In genomic region chr18:50861617-50862016, GRCh38 we compare ENCODE assay signal across 29 cellular contexts. TPM values are rescaled to one million over a fixed set of nuclear protein-coding genes. Genes with fewer than 3 reads are reported as not detected.
"Had no signal": no experiment of that assay in that cellular context is flagged by ENCODE, and none has a peak within 500 bp of the region (broad histone marks: within the 10 kb centered on the region; RNA-seq: fewer than 3 reads in every experiment).

No MANE protein-coding gene starts in this region.

- H3K27me3 ChIP-seq: hepatocyte, right lobe of liver, uterus had no signal

- H2AFZ ChIP-seq: hepatocyte had no signal

- H3K27ac Mint-ChIP-seq: activated CD8-positive, alpha-beta T cell treated with anti-CD3 and anti-CD28 coated beads for 36 hours; activated T-helper 17 cell treated with anti-CD3 and anti-CD28 coated beads, Interleukin-2, amount 50 U/mL, for 72 hours; naive thymus-derived CD8-positive, alpha-beta T cell; stimulated activated naive CD8-positive, alpha-beta T cell treated with anti-CD3 and anti-CD28 coated beads, Interleukin-15, Interleukin-2, amounts not matched to agents 100 ng/mL and 50 ng/mL, for 24 hours; T-helper 17 cell; type B pancreatic cell had no signal

- H3K4me1 ChIP-seq: esophagus squamous epithelium, uterus had no signal

- H3K79me2 ChIP-seq: hepatocyte had no signal

- H3K4me1 Mint-ChIP-seq: activated T-helper 17 cell treated with anti-CD3 and anti-CD28 coated beads, Interleukin-2, amount 50 U/mL, for 72 hours had no signal

- H3K27me3 Mint-ChIP-seq: activated T-helper 17 cell treated with anti-CD3 and anti-CD28 coated beads, Interleukin-2, amount 50 U/mL, for 72 hours; stimulated activated naive CD8-positive, alpha-beta T cell treated with anti-CD3 and anti-CD28 coated beads, Interleukin-15, Interleukin-2, amounts not matched to agents 100 ng/mL and 50 ng/mL, for 24 hours had no signal

- ATAC-seq: activated CD8-positive, alpha-beta T cell treated with anti-CD3 and anti-CD28 coated beads for 36 hours; activated T-cell treated with anti-CD3 and anti-CD28 coated beads, Interleukin-2, amount 50 U/mL, for 4 hours; activated T-helper 17 cell treated with anti-CD3 and anti-CD28 coated beads, Interleukin-2, amount 50 U/mL, for 72 hours; naive thymus-derived CD8-positive, alpha-beta T cell; T-helper 17 cell had no signal

- H3K36me3 Mint-ChIP-seq: memory B cell; naive thymus-derived CD8-positive, alpha-beta T cell; type B pancreatic cell had no signal

- H3K4me3 Mint-ChIP-seq: activated CD8-positive, alpha-beta T cell treated with anti-CD3 and anti-CD28 coated beads for 36 hours; activated T-cell treated with anti-CD3 and anti-CD28 coated beads, Interleukin-2, amount 50 U/mL, for 4 hours; activated T-helper 17 cell treated with anti-CD3 and anti-CD28 coated beads, Interleukin-2, amount 50 U/mL, for 72 hours; neural crest cell; stimulated activated naive CD8-positive, alpha-beta T cell treated with anti-CD3 and anti-CD28 coated beads, Interleukin-15, Interleukin-2, amounts not matched to agents 100 ng/mL and 50 ng/mL, for 24 hours; T-helper 17 cell; type B pancreatic cell had no signal

- H3K27ac ChIP-seq: epithelial cell of prostate, esophagus squamous epithelium, hepatocyte, right lobe of liver, uterus had no signal

- H3K4me2 ChIP-seq: hepatocyte had no signal

- DNase-seq: activated CD4-positive, alpha-beta T cell treated with anti-CD3 and anti-CD28 coated beads, Interleukin-2, amount 50 U/mL, for 1 hour; activated CD8-positive, alpha-beta T cell treated with anti-CD3 and anti-CD28 coated beads for 36 hours; activated gamma-delta T cell treated with Interleukin-2 at 50 U/mL for 16 hours; activated naive CD4-positive, alpha-beta T cell treated with anti-CD3 and anti-CD28 coated beads, Interleukin-2, amount 50 U/mL, for 16 hours; activated T-cell treated with anti-CD3 and anti-CD28 coated beads, Interleukin-2, amount 50 U/mL, for 4 hours; central memory CD4-positive, alpha-beta T cell; dermis blood vessel endothelial cell; effector CD4-positive, alpha-beta T cell; esophagus squamous epithelium; foreskin melanocyte; islet precursor cell; naive thymus-derived CD8-positive, alpha-beta T cell; occipital lobe; posterior cingulate gyrus; right lobe of liver; stimulated activated CD4-positive, alpha-beta T cell treated with anti-CD3 and anti-CD28 coated beads, Interleukin-12 subunit alpha, Interleukin-12 subunit beta, amount 100 ng/mL, for 4 hours; stimulated activated CD4-positive, alpha-beta T cell treated with anti-CD3 and anti-CD28 coated beads, Interleukin-4, amount 100 ng/mL, for 1 hour; substantia nigra; SW 1271; T-helper 17 cell; T1000; uterus had no signal

- H3K9me3 ChIP-seq: esophagus squamous epithelium, right lobe of liver, uterus had no signal

- H3K9me3 Mint-ChIP-seq: activated CD8-positive, alpha-beta T cell treated with anti-CD3 and anti-CD28 coated beads for 36 hours; activated T-cell treated with anti-CD3 and anti-CD28 coated beads, Interleukin-2, amount 50 U/mL, for 4 hours; activated T-helper 17 cell treated with anti-CD3 and anti-CD28 coated beads, Interleukin-2, amount 50 U/mL, for 72 hours; memory B cell; naive thymus-derived CD8-positive, alpha-beta T cell; neural crest cell; stimulated activated naive CD8-positive, alpha-beta T cell treated with anti-CD3 and anti-CD28 coated beads, Interleukin-15, Interleukin-2, amounts not matched to agents 100 ng/mL and 50 ng/mL, for 24 hours; type B pancreatic cell had no signal

- H3K36me3 ChIP-seq: esophagus squamous epithelium, right lobe of liver, uterus had no signal

- H3K4me3 ChIP-seq: esophagus squamous epithelium, hepatocyte, right lobe of liver, uterus had no signal

RNA-seq across cellular contexts. Expression of gene MRO, which starts 41.8 kb away (rescaled TPM):
- total RNA-seq: activated CD8-positive, alpha-beta T cell treated with anti-CD3 and anti-CD28 coated beads for 36 hours; activated T-cell treated with anti-CD3 and anti-CD28 coated beads, Interleukin-2, amount 50 U/mL, for 4 hours; activated T-helper 17 cell treated with anti-CD3 and anti-CD28 coated beads, Interleukin-2, amount 50 U/mL, for 72 hours; naive thymus-derived CD8-positive, alpha-beta T cell; T-helper 17 cell had no signal
- polyA plus RNA-seq: naive thymus-derived CD8-positive, alpha-beta T cell had no signal
